ENCODE assay signal across 8 cellular contexts in the genomic region with DNA sequence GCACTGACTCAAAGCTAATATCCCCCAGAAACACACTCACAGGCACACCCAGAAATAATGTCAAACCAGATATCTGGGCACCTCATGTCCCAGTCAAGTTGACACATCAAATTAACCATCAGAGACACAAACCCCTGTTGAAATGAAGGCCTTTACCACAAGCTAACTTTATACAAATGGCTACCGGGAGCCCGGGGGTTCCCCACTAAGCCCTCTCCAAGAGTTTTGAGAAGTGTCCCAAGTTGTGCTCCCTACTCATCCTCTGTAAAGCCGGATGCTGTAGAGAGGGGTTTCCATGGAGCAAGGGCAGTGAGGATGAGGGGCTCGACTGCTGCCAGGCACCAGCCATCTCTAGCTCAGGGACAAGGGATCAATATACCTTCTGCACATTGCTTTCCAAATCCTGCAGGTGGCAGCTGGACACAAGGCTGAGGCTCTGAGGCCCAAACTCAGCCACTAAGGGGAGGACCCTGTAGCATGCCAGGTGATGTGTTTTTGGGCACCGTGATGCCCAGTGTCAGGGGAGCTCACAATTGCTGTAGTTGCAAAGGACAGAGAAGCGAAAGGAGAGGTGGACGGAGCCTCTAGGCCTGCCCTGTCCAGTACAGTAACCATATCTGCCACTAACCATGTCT.
DNase-seq lines count a peak whose midpoint lies in the region; ATAC-seq and TF ChIP-seq lines count a peak whose summit lies in the region.

No MANE protein-coding gene starts in this region.

- H3K27me3 ChIP-seq in Karpas-422 (ENCODE audit: low read length): no peaks in the 10 kb centered on the region
- no peaks in the 10 kb centered on the region for H3K27me3 ChIP-seq in mammary epithelial cell (ENCODE audit: insufficient read depth, low read length)
- no peaks in the 10 kb centered on the region for H3K27me3 ChIP-seq in osteoblast (ENCODE audit: insufficient read depth, low read length)

- BruUV-seq in mammary epithelial cell (replicated peaks; lab: Mats Ljungman, UMichigan): no TSS peak

- ATAC-seq in GM19463 (IDR thresholded peaks at IDR 0.05; ENCODE audit: unreplicated experiment) (no peak), esophagus mucosa (no peak)

- dilution Hi-C loops in mammary epithelial cell (cut with HindIII; ENCODE audit: low sequenced_read_pairs): no loop called here

- H3K4me2 ChIP-seq in Karpas-422 (ENCODE audit: low read depth, low read length, poor library complexity, severe bottlenecking) (no peak overlapping the region), mammary epithelial cell (ENCODE audit: insufficient read depth, low read depth, low read length) (no peak overlapping the region), osteoblast (ENCODE audit: insufficient read depth, low read length) (no peak overlapping the region)

- intact Hi-C loops in mammary epithelial cell (cut with micrococcal nuclease): loop anchor here (1.0 to 2.0 kb wide), 4 partner anchors 63 to 440 kb away; no protein-coding TSS in a partner anchor

- WGBS in mammary epithelial cell (ENCODE audit: low coverage, missing lambda C conversion rate): 68% methylated on average over 7 of the region's 7 CpGs

- no peaks in the 10 kb centered on the region for H3K9me2 ChIP-seq in Karpas-422 (replicated peaks; ENCODE audit: insufficient read depth, low read length)

- H2AFZ ChIP-seq in Karpas-422 (ENCODE audit: low read length) (no peak overlapping the region), mammary epithelial cell (ENCODE audit: low read depth, low read length) (no peak overlapping the region), osteoblast (ENCODE audit: low read length) (no peak overlapping the region)

- H3K79me2 ChIP-seq in Karpas-422 (ENCODE audit: low read length) (no peaks in the 10 kb centered on the region), mammary epithelial cell (ENCODE audit: insufficient read depth, low read length) (no peaks in the 10 kb centered on the region), osteoblast (ENCODE audit: insufficient read depth, low read length) (no peaks in the 10 kb centered on the region)

- no peaks in the 10 kb centered on the region for H3K9me3 ChIP-seq in Karpas-422 (ENCODE audit: low read length)
- no peaks in the 10 kb centered on the region for H3K9me3 ChIP-seq in mammary epithelial cell (replicated peaks; ENCODE audit: insufficient read depth, low read length)
- H3K9me3 ChIP-seq in osteoblast (ENCODE audit: low read depth, low read length): no peaks in the 10 kb centered on the region

- no peaks in the 10 kb centered on the region for H3K4me1 ChIP-seq in Karpas-422 (ENCODE audit: low read length)
- H3K4me1 ChIP-seq in mammary epithelial cell (ENCODE audit: insufficient read depth, low read length): peaks cover 16% of the 10 kb centered on the region
- H3K4me1 ChIP-seq in osteoblast (ENCODE audit: insufficient read depth, low read length): peaks cover 17% of the 10 kb centered on the region

- H3K4me3 ChIP-seq in Karpas-422 (ENCODE audit: low read length) (no peak overlapping the region), mammary epithelial cell (replicated peaks in 1 of 3; ENCODE audit: insufficient read depth in 1 of 3, low read depth in 2 of 3, low read length in 3 of 3) (no peak overlapping the region), osteoblast (ENCODE audit: insufficient read depth, low read length) (no peak overlapping the region)

- in situ Hi-C loops in mammary epithelial cell (cut with MboI; ENCODE audit: low sequenced_read_pairs in 2 of 2): loop anchor here (5.0 to 10.0 kb wide), 3 partner anchors 68 to 348 kb away; no protein-coding TSS in a partner anchor

- H3K9ac ChIP-seq in Karpas-422 (ENCODE audit: low read length) (no peak overlapping the region), mammary epithelial cell (ENCODE audit: insufficient read depth, low read length) (no peak overlapping the region)

- H3K36me3 ChIP-seq in Karpas-422 (ENCODE audit: insufficient read depth, low read length) (no peaks in the 10 kb centered on the region), mammary epithelial cell (ENCODE audit: insufficient read depth, low read length) (no peaks in the 10 kb centered on the region), osteoblast (ENCODE audit: insufficient read depth, low read length) (no peaks in the 10 kb centered on the region)

- DNase-seq in DMS153 (lab: John Stamatoyannopoulos, UW) (peak; percentile 15), DMS153 treated with DMSO at 0.1 percent for 48 hours (lab: John Stamatoyannopoulos, UW; ENCODE audit: unreplicated experiment) (no peak), Karpas-422 (peak; percentile 68), mammary epithelial cell (peak; percentile 18), osteoblast (ENCODE audit: insufficient read length, low spot score, missing footprints) (no peak)
- no peak for DNase-seq in stimulated activated CD4-positive, alpha-beta T cell treated with anti-CD3 and anti-CD28 coated beads, Interleukin-12 subunit alpha, Interleukin-12 subunit beta, amount 100 ng/mL, for 4 hours

- CTCF ChIA-PET in mammary epithelial cell (lab: Charles Lee; ENCODE audit: low non-redundant PET): interaction anchor here (0.5 to 1.5 kb wide), 10 partner anchors 11 to 338 kb away, joined by 3 to 18 read pairs (median 4); no protein-coding TSS in a partner anchor

- H3K27ac ChIP-seq in Karpas-422 (ENCODE audit: low read length) (no peak overlapping the region), mammary epithelial cell (ENCODE audit: insufficient read depth, low read depth, low read length) (no peak overlapping the region), osteoblast (ENCODE audit: low read depth, low read length) (no peak overlapping the region)

- peak; percentile 47 to 79 for TF ChIP-seq CTCF in mammary epithelial cell (conservative IDR thresholded peaks at IDR 0.05 in 1 of 2, IDR thresholded peaks at IDR 0.05 in 1 of 2; ENCODE audit: extremely low read depth in 1 of 2, insufficient read depth in 1 of 2, low read depth in 1 of 2, low read length in 2 of 2)
- TF ChIP-seq CTCF in osteoblast (IDR thresholded peaks at IDR 0.05; ENCODE audit: extremely low read depth, low read depth, low read length): peak; percentile 55

- H4K20me1 ChIP-seq in Karpas-422 (ENCODE audit: insufficient read depth, low read depth, low read length) (no peaks in the 10 kb centered on the region), mammary epithelial cell (ENCODE audit: insufficient read depth, low read length) (no peaks in the 10 kb centered on the region), osteoblast (ENCODE audit: insufficient read depth, low read length) (no peaks in the 10 kb centered on the region)

Comparison
In these comparisons a context has a peak if more than half of its experiments do, and no peak if none do; other contexts are left out.
1. DNase-seq: peak in DMS153 (single experiment), Karpas-422 (single experiment) and mammary epithelial cell (single experiment); none in DMS153 treated with DMSO at 0.1 percent for 48 hours (single experiment), osteoblast (single experiment) and stimulated activated CD4-positive, alpha-beta T cell treated with anti-CD3 and anti-CD28 coated beads, Interleukin-12 subunit alpha, Interleukin-12 subunit beta, amount 100 ng/mL, for 4 hours (single experiment).